Comparison of ENCODE assay signal across 8 cellular contexts in the genomic region with DNA sequence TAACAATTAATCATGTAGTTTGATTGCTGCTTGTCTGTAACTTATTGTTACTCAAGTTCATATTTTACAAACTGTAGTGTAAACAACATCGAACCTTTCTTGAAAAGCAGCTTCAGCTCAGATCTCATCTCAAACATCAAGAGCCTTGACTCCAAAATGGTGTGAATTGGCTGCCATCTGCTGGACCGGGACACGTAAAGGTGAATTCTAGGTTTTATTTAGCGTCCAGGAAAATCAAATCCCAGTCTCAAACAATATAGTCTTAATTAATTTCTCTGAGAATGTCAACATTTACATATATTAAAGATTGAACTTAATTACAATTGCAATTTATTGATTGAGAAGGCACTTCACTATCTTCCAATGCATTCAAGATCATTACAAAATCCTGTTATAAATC.
DNase-seq lines count a peak whose midpoint lies in the region; ATAC-seq and TF ChIP-seq lines count a peak whose summit lies in the region.

No MANE protein-coding gene starts in this region.

- TF ChIP-seq CTCF in 22Rv1 (IDR thresholded peaks at IDR 0.05) (peak; percentile 19; the same call in 1 of the 2 replicates), OCI-LY7 (conservative IDR thresholded peaks at IDR 0.05; ENCODE audit: low read length) (peak; percentile 40; the same call in 1 of the 2 replicates), fibroblast of villous mesenchyme (IDR thresholded peaks at IDR 0.05; ENCODE audit: insufficient read depth, low read depth, low read length) (no peak), left lung (IDR thresholded peaks at IDR 0.05) (no peak)

- POLR2A ChIA-PET in OCI-LY7 (lab: Charles Lee) = no interaction called here

- H3K27ac Mint-ChIP-seq in activated naive CD4-positive, alpha-beta T cell treated with anti-CD3 and anti-CD28 coated beads, Interleukin-2, amount 10 ng/mL, durations not matched to agents 7 days and 5 days = no peak overlapping the region
- no peak overlapping the region for H3K27ac Mint-ChIP-seq in natural killer cell treated with Interleukin-12 subunit alpha and Interleukin-12 subunit beta and Interleukin-15 and Interleukin-18, amount 100 ng/mL, for 72 hours

- CTCF ChIA-PET in OCI-LY7 (lab: Charles Lee; ENCODE audit: unreplicated experiment) = no interaction called here
- CTCF ChIA-PET in activated naive CD4-positive, alpha-beta T cell treated with anti-CD3 and anti-CD28 coated beads, Interleukin-2, amount 10 ng/mL, durations not matched to agents 7 days and 5 days (lab: Charles Lee) = interaction anchor here (1.0 kb wide), 1 partner anchor 780 kb away, joined by 3 read pairs; no protein-coding TSS in a partner anchor

- peaks cover 4% of the 10 kb centered on the region for H3K27me3 Mint-ChIP-seq in activated naive CD4-positive, alpha-beta T cell treated with anti-CD3 and anti-CD28 coated beads, Interleukin-2, amount 10 ng/mL, durations not matched to agents 7 days and 5 days
- H3K27me3 Mint-ChIP-seq in natural killer cell treated with Interleukin-12 subunit alpha and Interleukin-12 subunit beta and Interleukin-15 and Interleukin-18, amount 100 ng/mL, for 72 hours = peaks cover 37 to 66% of the 10 kb centered on the region in 2 donors

- H4K20me1 ChIP-seq in OCI-LY7 (ENCODE audit: insufficient read depth, low read length) = no peaks in the 10 kb centered on the region

- H3K4me3 Mint-ChIP-seq in activated naive CD4-positive, alpha-beta T cell treated with anti-CD3 and anti-CD28 coated beads, Interleukin-2, amount 10 ng/mL, durations not matched to agents 7 days and 5 days = no peak overlapping the region
- no peak overlapping the region for H3K4me3 Mint-ChIP-seq in natural killer cell treated with Interleukin-12 subunit alpha and Interleukin-12 subunit beta and Interleukin-15 and Interleukin-18, amount 100 ng/mL, for 72 hours

- H3K79me2 ChIP-seq in OCI-LY7 (ENCODE audit: insufficient read depth, low read depth, low read length) = no peaks in the 10 kb centered on the region

- no TSS peak for BruUV-seq in OCI-LY7 (replicated peaks; lab: Mats Ljungman, UMichigan)

- no peaks in the 10 kb centered on the region for H3K4me1 Mint-ChIP-seq in activated naive CD4-positive, alpha-beta T cell treated with anti-CD3 and anti-CD28 coated beads, Interleukin-2, amount 10 ng/mL, durations not matched to agents 7 days and 5 days
- no peaks in the 10 kb centered on the region for H3K4me1 Mint-ChIP-seq in natural killer cell treated with Interleukin-12 subunit alpha and Interleukin-12 subunit beta and Interleukin-15 and Interleukin-18, amount 100 ng/mL, for 72 hours (ENCODE audit: low read depth in 2 of 2)

- H3K36me3 ChIP-seq in OCI-LY7 (ENCODE audit: insufficient read depth, low read length) (no peaks in the 10 kb centered on the region), left lung (no peaks in the 10 kb centered on the region)

- H3K36me3 Mint-ChIP-seq in activated naive CD4-positive, alpha-beta T cell treated with anti-CD3 and anti-CD28 coated beads, Interleukin-2, amount 10 ng/mL, durations not matched to agents 7 days and 5 days = no peaks in the 10 kb centered on the region
- no peaks in the 10 kb centered on the region for H3K36me3 Mint-ChIP-seq in natural killer cell treated with Interleukin-12 subunit alpha and Interleukin-12 subunit beta and Interleukin-15 and Interleukin-18, amount 100 ng/mL, for 72 hours

- H3K9me3 Mint-ChIP-seq in activated naive CD4-positive, alpha-beta T cell treated with anti-CD3 and anti-CD28 coated beads, Interleukin-2, amount 10 ng/mL, durations not matched to agents 7 days and 5 days = no peaks in the 10 kb centered on the region
- no peaks in the 10 kb centered on the region for H3K9me3 Mint-ChIP-seq in natural killer cell treated with Interleukin-12 subunit alpha and Interleukin-12 subunit beta and Interleukin-15 and Interleukin-18, amount 100 ng/mL, for 72 hours

- no peaks in the 10 kb centered on the region for H3K9me2 ChIP-seq in OCI-LY7 (ENCODE audit: insufficient read depth, low read length)

- H3K27me3 ChIP-seq in left lung = peaks cover 0 to 11% of the 10 kb centered on the region in 2 donors

- no peak overlapping the region for H3K27ac ChIP-seq in 22Rv1
- no peak overlapping the region for H3K27ac ChIP-seq in OCI-LY7 (ENCODE audit: low read depth, low read length, poor library complexity, severe bottlenecking)
- no peak overlapping the region for H3K27ac ChIP-seq in left lung

- no peak overlapping the region for H3K4me2 ChIP-seq in OCI-LY7 (ENCODE audit: low read length)

- peak; percentile 3 for DNase-seq in HPDE6-E6E7 (ENCODE audit: extremely low spot score)
- peak; percentile 4 for DNase-seq in OCI-LY7 (ENCODE audit: low spot score)
- peak; percentile 2 for DNase-seq in fibroblast of villous mesenchyme (ENCODE audit: low read depth)
- no peak for DNase-seq in left lung
- DNase-seq in activated naive CD4-positive, alpha-beta T cell treated with anti-CD3 and anti-CD28 coated beads, Interleukin-2, amount 10 ng/mL, durations not matched to agents 7 days and 5 days = no peak
- DNase-seq in natural killer cell treated with Interleukin-12 subunit alpha and Interleukin-12 subunit beta and Interleukin-15 and Interleukin-18, amount 100 ng/mL, for 72 hours (ENCODE audit: low spot score) = no peak

- no peak overlapping the region for H3K4me3 ChIP-seq in OCI-LY7 (ENCODE audit: low read depth, low read length, poor library complexity, severe bottlenecking)
- no peak overlapping the region for H3K4me3 ChIP-seq in fibroblast of villous mesenchyme (ENCODE audit: low read depth, low read length)
- H3K4me3 ChIP-seq in left lung = no peak overlapping the region

- H3K9me3 ChIP-seq in OCI-LY7 (ENCODE audit: low read length) (no peaks in the 10 kb centered on the region), left lung (no peaks in the 10 kb centered on the region)

- ATAC-seq in left lung (no peak), HG02642 (IDR thresholded peaks at IDR 0.05; ENCODE audit: poor library complexity, unreplicated experiment) (no peak)
- no peak for ATAC-seq in natural killer cell treated with Interleukin-12 subunit alpha and Interleukin-12 subunit beta and Interleukin-15 and Interleukin-18, amount 100 ng/mL, for 72 hours

- intact Hi-C loops in OCI-LY7 (cut with micrococcal nuclease; ENCODE audit: unreplicated experiment) (no loop called here), left lung (cut with DNase I) (no loop called here)

- H3K4me1 ChIP-seq in OCI-LY7 (ENCODE audit: insufficient read depth, low read length, poor library complexity, severe bottlenecking) = no peaks in the 10 kb centered on the region
- no peaks in the 10 kb centered on the region for H3K4me1 ChIP-seq in left lung

- H2AFZ ChIP-seq in OCI-LY7 (ENCODE audit: low read length) = no peak overlapping the region

Comparison
In these comparisons a context has a peak if more than half of its experiments do, and no peak if none do; other contexts are left out.
1. CTCF ChIP-seq: peak in 22Rv1 (single experiment) and OCI-LY7 (single experiment); none in fibroblast of villous mesenchyme (single experiment) and left lung (0 of 2).
2. DNase-seq: peak in HPDE6-E6E7 (single experiment), OCI-LY7 (single experiment) and fibroblast of villous mesenchyme (single experiment); none in left lung (0 of 2), activated naive CD4-positive, alpha-beta T cell treated with anti-CD3 and anti-CD28 coated beads, Interleukin-2, amount 10 ng/mL, durations not matched to agents 7 days and 5 days (single experiment) and natural killer cell treated with Interleukin-12 subunit alpha and Interleukin-12 subunit beta and Interleukin-15 and Interleukin-18, amount 100 ng/mL, for 72 hours (single experiment).